ENCODE assay signal across 23 cellular contexts in genomic region chr4:53498712-53499111, GRCh38.
"Had no signal": no experiment of that assay in that cellular context is flagged by ENCODE, and none has a peak within 500 bp of the region (broad histone marks: within the 10 kb centered on the region; RNA-seq: fewer than 3 reads in every experiment).

No MANE protein-coding gene starts in this region.

- ATAC-seq: activated T-cell treated with anti-CD3 and anti-CD28 coated beads, Interleukin-2, amount 50 U/mL, for 72 hours; body of pancreas; T-helper 17 cell had no signal

- H3K4me1 ChIP-seq: transverse colon had no signal

- DNase-seq: activated CD4-positive, alpha-beta T cell treated with anti-CD3 and anti-CD28 coated beads for 4 hours; activated CD4-positive, alpha-beta T cell treated with anti-CD3 and anti-CD28 coated beads, Interleukin-2, amount 50 U/mL, for 48 hours; activated CD4-positive, CD25-positive, alpha-beta regulatory T cell; activated effector memory CD4-positive, alpha-beta T cell treated with Interleukin-2 at 50 U/mL for 16 hours; activated naive CD4-positive, alpha-beta T cell treated with anti-CD3 and anti-CD28 coated beads for 36 hours; activated naive CD8-positive, alpha-beta T cell treated with anti-CD3 and anti-CD28 coated beads, Interleukin-2, amount 10 ng/mL, durations not matched to agents 7 days and 5 days; activated T-cell treated with anti-CD3 and anti-CD28 coated beads, Interleukin-2, amount 50 U/mL, for 72 hours; body of pancreas; caudate nucleus; dermis blood vessel endothelial cell; effector CD8-positive, alpha-beta T cell; foreskin melanocyte; glutamatergic neuron; hippocampal formation; nucleus accumbens; stimulated activated CD4-positive, alpha-beta T cell treated with anti-CD3 and anti-CD28 coated beads, Interleukin-4, amount 100 ng/mL, for 24 hours; stimulated activated naive CD4-positive, alpha-beta T cell treated with Interleukin-2 at 50 U/mL for 16 hours; substantia nigra; SW 1271; T-helper 17 cell; transverse colon had no signal

- H3K9me3 ChIP-seq: body of pancreas, transverse colon had no signal

- H3K27me3 Mint-ChIP-seq: progenitor cell of endocrine pancreas had no signal

- H3K9me3 Mint-ChIP-seq: activated naive CD4-positive, alpha-beta T cell treated with anti-CD3 and anti-CD28 coated beads for 36 hours; activated naive CD8-positive, alpha-beta T cell treated with anti-CD3 and anti-CD28 coated beads, Interleukin-2, amount 10 ng/mL, durations not matched to agents 7 days and 5 days; activated T-cell treated with anti-CD3 and anti-CD28 coated beads, Interleukin-2, amount 50 U/mL, for 72 hours; memory B cell had no signal

- H3K4me1 Mint-ChIP-seq: activated naive CD8-positive, alpha-beta T cell treated with anti-CD3 and anti-CD28 coated beads, Interleukin-2, amount 10 ng/mL, durations not matched to agents 7 days and 5 days; memory B cell; T-helper 17 cell had no signal

- H3K36me3 Mint-ChIP-seq: activated naive CD8-positive, alpha-beta T cell treated with anti-CD3 and anti-CD28 coated beads, Interleukin-2, amount 10 ng/mL, durations not matched to agents 7 days and 5 days; memory B cell had no signal

- H3K36me3 ChIP-seq: transverse colon had no signal

- H3K4me3 Mint-ChIP-seq: activated naive CD4-positive, alpha-beta T cell treated with anti-CD3 and anti-CD28 coated beads for 36 hours; activated naive CD8-positive, alpha-beta T cell treated with anti-CD3 and anti-CD28 coated beads, Interleukin-2, amount 10 ng/mL, durations not matched to agents 7 days and 5 days; activated T-cell treated with anti-CD3 and anti-CD28 coated beads, Interleukin-2, amount 50 U/mL, for 72 hours; memory B cell; T-helper 17 cell had no signal

- H3K27me3 ChIP-seq: body of pancreas, transverse colon had no signal

- H3K4me3 ChIP-seq: body of pancreas, transverse colon had no signal

- H3K27ac Mint-ChIP-seq: activated naive CD4-positive, alpha-beta T cell treated with anti-CD3 and anti-CD28 coated beads for 36 hours; activated naive CD8-positive, alpha-beta T cell treated with anti-CD3 and anti-CD28 coated beads, Interleukin-2, amount 10 ng/mL, durations not matched to agents 7 days and 5 days; activated T-cell treated with anti-CD3 and anti-CD28 coated beads, Interleukin-2, amount 50 U/mL, for 72 hours; memory B cell; progenitor cell of endocrine pancreas; T-helper 17 cell had no signal
